In the genomic region with DNA sequence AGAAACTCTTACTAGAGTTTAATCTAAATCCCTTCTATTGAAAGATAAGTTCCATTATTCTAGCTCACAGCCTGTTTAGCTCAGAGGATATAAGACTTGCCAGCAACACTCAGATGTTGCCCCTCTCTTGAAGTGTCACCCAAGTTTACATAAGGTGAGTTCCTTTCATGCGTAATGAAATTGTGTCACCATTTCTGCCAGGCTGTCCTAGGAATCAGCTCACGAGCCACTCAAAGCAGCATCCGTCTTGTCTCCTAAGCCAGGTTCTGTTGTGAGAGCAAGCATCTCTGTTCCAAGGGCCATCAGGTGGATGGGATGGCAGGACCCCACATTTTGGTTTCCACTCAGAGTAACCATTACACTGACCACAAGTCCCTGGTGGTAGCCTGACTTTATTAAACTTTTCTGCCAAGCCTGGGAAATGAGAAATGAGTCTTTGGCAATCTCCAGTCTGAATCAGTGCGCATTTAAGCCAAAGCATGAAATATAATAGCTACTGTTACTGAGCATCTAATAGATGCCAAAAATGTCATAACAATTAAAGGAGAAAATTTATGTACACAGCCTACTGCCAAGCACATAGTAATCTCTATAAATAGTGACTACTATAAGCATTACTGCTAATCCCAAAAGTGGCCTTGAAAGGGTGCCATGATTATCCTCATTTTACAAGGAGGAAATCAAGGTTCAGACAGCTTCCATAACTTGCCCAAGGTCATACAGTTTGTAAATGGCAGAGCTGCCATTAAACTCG, we compare ENCODE assay signal across 14 cellular contexts.
"Had no signal": no experiment of that assay in that cellular context is flagged by ENCODE, and none has a peak within 500 bp of the region (broad histone marks: within the 10 kb centered on the region; RNA-seq: fewer than 3 reads in every experiment).

No MANE protein-coding gene starts in this region.

- ATAC-seq: activated T-cell treated with anti-CD3 and anti-CD28 coated beads, Interleukin-2, amount 50 U/mL, for 4 hours; WTC11 had no signal

- H3K36me3 ChIP-seq: adrenal gland, cardiac muscle cell, ovary, thyroid gland, vagina had no signal

- H3K4me1 ChIP-seq: adrenal gland, thyroid gland, vagina had no signal

- H3K9me3 ChIP-seq: adrenal gland, ovary, thyroid gland, vagina had no signal

- H3K27me3 ChIP-seq: adrenal gland, cardiac muscle cell, ovary, thyroid gland, vagina had no signal

- H3K27ac ChIP-seq: adrenal gland, cardiac muscle cell, ovary, thyroid gland, vagina had no signal

- H3K4me3 ChIP-seq: adrenal gland, cardiac muscle cell, lung, ovary, thyroid gland, vagina had no signal

- DNase-seq: activated CD4-positive, alpha-beta memory T cell treated with anti-CD3 and anti-CD28 coated beads, Interleukin-2, amount 10 ng/mL, durations not matched to agents 7 days and 5 days; activated CD4-positive, alpha-beta T cell treated with anti-CD3 and anti-CD28 coated beads for 4 hours; activated effector memory CD4-positive, alpha-beta T cell treated with Interleukin-2 at 50 U/mL for 16 hours; activated T-cell treated with anti-CD3 and anti-CD28 coated beads, Interleukin-2, amount 50 U/mL, for 4 hours; adrenal gland; erythroblast; islet precursor cell; ovary; stimulated activated CD4-positive, alpha-beta T cell treated with anti-CD3 and anti-CD28 coated beads, Interleukin-1b, Interleukin-23, amount 100 ng/mL, for 48 hours; thyroid gland had no signal
